In genomic region chr4:158538176-158538575, GRCh38 we compare ENCODE assay signal across 1 cellular context.
TF ChIP-seq lines count a peak whose summit lies in the region.

No MANE protein-coding gene starts in this region.

TF ChIP-seq in GM23338, 12 proteins besides CTCF, POLR2A, EP300 and RAD21 (continued from another document):
- TF ChIP-seq, protein P1, sequence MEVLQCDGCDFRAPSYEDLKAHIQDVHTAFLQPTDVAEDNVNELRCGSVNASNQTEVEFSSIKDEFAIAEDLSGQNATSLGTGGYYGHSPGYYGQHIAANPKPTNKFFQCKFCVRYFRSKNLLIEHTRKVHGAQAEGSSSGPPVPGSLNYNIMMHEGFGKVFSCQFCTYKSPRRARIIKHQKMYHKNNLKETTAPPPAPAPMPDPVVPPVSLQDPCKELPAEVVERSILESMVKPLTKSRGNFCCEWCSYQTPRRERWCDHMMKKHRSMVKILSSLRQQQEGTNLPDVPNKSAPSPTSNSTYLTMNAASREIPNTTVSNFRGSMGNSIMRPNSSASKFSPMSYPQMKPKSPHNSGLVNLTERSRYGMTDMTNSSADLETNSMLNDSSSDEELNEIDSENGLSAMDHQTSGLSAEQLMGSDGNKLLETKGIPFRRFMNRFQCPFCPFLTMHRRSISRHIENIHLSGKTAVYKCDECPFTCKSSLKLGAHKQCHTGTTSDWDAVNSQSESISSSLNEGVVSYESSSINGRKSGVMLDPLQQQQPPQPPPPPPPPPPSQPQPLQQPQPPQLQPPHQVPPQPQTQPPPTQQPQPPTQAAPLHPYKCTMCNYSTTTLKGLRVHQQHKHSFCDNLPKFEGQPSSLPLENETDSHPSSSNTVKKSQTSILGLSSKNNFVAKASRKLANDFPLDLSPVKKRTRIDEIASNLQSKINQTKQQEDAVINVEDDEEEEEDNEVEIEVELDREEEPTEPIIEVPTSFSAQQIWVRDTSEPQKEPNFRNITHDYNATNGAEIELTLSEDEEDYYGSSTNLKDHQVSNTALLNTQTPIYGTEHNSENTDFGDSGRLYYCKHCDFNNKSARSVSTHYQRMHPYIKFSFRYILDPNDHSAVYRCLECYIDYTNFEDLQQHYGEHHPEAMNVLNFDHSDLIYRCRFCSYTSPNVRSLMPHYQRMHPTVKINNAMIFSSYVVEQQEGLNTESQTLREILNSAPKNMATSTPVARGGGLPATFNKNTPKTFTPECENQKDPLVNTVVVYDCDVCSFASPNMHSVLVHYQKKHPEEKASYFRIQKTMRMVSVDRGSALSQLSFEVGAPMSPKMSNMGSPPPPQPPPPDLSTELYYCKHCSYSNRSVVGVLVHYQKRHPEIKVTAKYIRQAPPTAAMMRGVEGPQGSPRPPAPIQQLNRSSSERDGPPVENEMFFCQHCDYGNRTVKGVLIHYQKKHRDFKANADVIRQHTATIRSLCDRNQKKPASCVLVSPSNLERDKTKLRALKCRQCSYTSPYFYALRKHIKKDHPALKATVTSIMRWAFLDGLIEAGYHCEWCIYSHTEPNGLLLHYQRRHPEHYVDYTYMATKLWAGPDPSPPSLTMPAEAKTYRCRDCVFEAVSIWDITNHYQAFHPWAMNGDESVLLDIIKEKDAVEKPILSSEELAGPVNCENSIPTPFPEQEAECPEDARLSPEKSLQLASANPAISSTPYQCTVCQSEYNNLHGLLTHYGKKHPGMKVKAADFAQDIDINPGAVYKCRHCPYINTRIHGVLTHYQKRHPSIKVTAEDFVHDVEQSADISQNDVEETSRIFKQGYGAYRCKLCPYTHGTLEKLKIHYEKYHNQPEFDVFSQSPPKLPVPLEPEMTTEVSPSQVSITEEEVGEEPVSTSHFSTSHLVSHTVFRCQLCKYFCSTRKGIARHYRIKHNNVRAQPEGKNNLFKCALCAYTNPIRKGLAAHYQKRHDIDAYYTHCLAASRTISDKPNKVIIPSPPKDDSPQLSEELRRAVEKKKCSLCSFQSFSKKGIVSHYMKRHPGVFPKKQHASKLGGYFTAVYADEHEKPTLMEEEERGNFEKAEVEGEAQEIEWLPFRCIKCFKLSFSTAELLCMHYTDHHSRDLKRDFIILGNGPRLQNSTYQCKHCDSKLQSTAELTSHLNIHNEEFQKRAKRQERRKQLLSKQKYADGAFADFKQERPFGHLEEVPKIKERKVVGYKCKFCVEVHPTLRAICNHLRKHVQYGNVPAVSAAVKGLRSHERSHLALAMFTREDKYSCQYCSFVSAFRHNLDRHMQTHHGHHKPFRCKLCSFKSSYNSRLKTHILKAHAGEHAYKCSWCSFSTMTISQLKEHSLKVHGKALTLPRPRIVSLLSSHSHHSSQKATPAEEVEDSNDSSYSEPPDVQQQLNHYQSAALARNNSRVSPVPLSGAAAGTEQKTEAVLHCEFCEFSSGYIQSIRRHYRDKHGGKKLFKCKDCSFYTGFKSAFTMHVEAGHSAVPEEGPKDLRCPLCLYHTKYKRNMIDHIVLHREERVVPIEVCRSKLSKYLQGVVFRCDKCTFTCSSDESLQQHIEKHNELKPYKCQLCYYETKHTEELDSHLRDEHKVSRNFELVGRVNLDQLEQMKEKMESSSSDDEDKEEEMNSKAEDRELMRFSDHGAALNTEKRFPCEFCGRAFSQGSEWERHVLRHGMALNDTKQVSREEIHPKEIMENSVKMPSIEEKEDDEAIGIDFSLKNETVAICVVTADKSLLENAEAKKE (CRISPR knock-in tag; IDR thresholded peaks at IDR 0.05) = no peak
TF ChIP-seq in GM23338: peak in this region for 0.
